Comparison of ENCODE assay signal across 2 cellular contexts in genomic region chr1:98331232-98331631, GRCh38.
TF ChIP-seq lines count a peak whose summit lies in the region.

No MANE protein-coding gene starts in this region.

TF ChIP-seq in HCT116, 20 proteins besides CTCF, POLR2A, EP300 and RAD21 (continued from another document):
- TF ChIP-seq, protein P1, sequence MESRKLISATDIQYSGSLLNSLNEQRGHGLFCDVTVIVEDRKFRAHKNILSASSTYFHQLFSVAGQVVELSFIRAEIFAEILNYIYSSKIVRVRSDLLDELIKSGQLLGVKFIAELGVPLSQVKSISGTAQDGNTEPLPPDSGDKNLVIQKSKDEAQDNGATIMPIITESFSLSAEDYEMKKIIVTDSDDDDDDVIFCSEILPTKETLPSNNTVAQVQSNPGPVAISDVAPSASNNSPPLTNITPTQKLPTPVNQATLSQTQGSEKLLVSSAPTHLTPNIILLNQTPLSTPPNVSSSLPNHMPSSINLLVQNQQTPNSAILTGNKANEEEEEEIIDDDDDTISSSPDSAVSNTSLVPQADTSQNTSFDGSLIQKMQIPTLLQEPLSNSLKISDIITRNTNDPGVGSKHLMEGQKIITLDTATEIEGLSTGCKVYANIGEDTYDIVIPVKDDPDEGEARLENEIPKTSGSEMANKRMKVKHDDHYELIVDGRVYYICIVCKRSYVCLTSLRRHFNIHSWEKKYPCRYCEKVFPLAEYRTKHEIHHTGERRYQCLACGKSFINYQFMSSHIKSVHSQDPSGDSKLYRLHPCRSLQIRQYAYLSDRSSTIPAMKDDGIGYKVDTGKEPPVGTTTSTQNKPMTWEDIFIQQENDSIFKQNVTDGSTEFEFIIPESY (IDR thresholded peaks at IDR 0.05; ENCODE audit: extremely low read depth, insufficient replicate concordance, low read length): no peak
- no peak for TF ChIP-seq TCF7L2 (IDR thresholded peaks at IDR 0.05; ENCODE audit: borderline replicate concordance, extremely low read depth, insufficient read depth, insufficient read length)
- TF ChIP-seq POLR2AphosphoS5 (IDR thresholded peaks at IDR 0.05; ENCODE audit: low read depth, low read length): no peak
- TF ChIP-seq, protein P2, sequence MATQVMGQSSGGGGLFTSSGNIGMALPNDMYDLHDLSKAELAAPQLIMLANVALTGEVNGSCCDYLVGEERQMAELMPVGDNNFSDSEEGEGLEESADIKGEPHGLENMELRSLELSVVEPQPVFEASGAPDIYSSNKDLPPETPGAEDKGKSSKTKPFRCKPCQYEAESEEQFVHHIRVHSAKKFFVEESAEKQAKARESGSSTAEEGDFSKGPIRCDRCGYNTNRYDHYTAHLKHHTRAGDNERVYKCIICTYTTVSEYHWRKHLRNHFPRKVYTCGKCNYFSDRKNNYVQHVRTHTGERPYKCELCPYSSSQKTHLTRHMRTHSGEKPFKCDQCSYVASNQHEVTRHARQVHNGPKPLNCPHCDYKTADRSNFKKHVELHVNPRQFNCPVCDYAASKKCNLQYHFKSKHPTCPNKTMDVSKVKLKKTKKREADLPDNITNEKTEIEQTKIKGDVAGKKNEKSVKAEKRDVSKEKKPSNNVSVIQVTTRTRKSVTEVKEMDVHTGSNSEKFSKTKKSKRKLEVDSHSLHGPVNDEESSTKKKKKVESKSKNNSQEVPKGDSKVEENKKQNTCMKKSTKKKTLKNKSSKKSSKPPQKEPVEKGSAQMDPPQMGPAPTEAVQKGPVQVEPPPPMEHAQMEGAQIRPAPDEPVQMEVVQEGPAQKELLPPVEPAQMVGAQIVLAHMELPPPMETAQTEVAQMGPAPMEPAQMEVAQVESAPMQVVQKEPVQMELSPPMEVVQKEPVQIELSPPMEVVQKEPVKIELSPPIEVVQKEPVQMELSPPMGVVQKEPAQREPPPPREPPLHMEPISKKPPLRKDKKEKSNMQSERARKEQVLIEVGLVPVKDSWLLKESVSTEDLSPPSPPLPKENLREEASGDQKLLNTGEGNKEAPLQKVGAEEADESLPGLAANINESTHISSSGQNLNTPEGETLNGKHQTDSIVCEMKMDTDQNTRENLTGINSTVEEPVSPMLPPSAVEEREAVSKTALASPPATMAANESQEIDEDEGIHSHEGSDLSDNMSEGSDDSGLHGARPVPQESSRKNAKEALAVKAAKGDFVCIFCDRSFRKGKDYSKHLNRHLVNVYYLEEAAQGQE (IDR thresholded peaks at IDR 0.05; ENCODE audit: low read depth): no peak
- no peak for TF ChIP-seq ELF1 (IDR thresholded peaks at IDR 0.05; ENCODE audit: borderline replicate concordance, low read depth)
- no peak for TF ChIP-seq ZNF274 (IDR thresholded peaks at IDR 0.05; ENCODE audit: low read depth, low read length)
- TF ChIP-seq JUND (IDR thresholded peaks at IDR 0.05): no peak

TF ChIP-seq in SK-N-SH, 30 proteins besides CTCF, POLR2A, EP300 and RAD21 (continued from another document):
- TF ChIP-seq, protein P2 (IDR thresholded peaks at IDR 0.05; ENCODE audit: low read depth, low read length): no peak
- TF ChIP-seq, protein P3, sequence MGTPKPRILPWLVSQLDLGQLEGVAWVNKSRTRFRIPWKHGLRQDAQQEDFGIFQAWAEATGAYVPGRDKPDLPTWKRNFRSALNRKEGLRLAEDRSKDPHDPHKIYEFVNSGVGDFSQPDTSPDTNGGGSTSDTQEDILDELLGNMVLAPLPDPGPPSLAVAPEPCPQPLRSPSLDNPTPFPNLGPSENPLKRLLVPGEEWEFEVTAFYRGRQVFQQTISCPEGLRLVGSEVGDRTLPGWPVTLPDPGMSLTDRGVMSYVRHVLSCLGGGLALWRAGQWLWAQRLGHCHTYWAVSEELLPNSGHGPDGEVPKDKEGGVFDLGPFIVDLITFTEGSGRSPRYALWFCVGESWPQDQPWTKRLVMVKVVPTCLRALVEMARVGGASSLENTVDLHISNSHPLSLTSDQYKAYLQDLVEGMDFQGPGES (IDR thresholded peaks at IDR 0.05; ENCODE audit: low read depth, low read length): no peak
- TF ChIP-seq GABPA (IDR thresholded peaks at IDR 0.05; ENCODE audit: low read depth) (no peak), JUND (IDR thresholded peaks at IDR 0.05) (no peak), SIN3A (IDR thresholded peaks at IDR 0.05; ENCODE audit: borderline replicate concordance, low read depth, low read length) (no peak), TEAD4 (IDR thresholded peaks at IDR 0.05; ENCODE audit: borderline replicate concordance, insufficient read depth) (no peak), FOSL2 (IDR thresholded peaks at IDR 0.05; ENCODE audit: borderline replicate concordance, low read depth) (no peak), FOXJ3 (CRISPR knock-in tag; IDR thresholded peaks at IDR 0.05) (no peak)
- TF ChIP-seq, protein P1 (IDR thresholded peaks at IDR 0.05; ENCODE audit: borderline replicate concordance, low read depth): no peak
- TF ChIP-seq, protein P4, sequence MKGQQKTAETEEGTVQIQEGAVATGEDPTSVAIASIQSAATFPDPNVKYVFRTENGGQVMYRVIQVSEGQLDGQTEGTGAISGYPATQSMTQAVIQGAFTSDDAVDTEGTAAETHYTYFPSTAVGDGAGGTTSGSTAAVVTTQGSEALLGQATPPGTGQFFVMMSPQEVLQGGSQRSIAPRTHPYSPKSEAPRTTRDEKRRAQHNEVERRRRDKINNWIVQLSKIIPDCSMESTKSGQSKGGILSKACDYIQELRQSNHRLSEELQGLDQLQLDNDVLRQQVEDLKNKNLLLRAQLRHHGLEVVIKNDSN (IDR thresholded peaks at IDR 0.05; ENCODE audit: borderline replicate concordance, low read depth): no peak
